Comparison of ENCODE assay signal across 15 cellular contexts in genomic region chr10:117411440-117412428, GRCh38. TPM values are rescaled to one million over a fixed set of nuclear protein-coding genes. Genes with fewer than 3 reads are reported as not detected.
DNase-seq lines count a peak whose midpoint lies in the region; ATAC-seq, FAIRE-seq and TF ChIP-seq lines count a peak whose summit lies in the region.
"Had no signal": no experiment of that assay in that cellular context is flagged by ENCODE, and none has a peak within 500 bp of the region (broad histone marks: within the 10 kb centered on the region; RNA-seq: fewer than 3 reads in every experiment).

No MANE protein-coding gene starts in this region.

- FAIRE-seq in endothelial cell of umbilical vein (lab: Jason Lieb, UNC): no peak

- CTCF ChIA-PET in endothelial cell of umbilical vein (lab: Charles Lee): no interaction called here

- H3K79me2 ChIP-seq in endothelial cell of umbilical vein (ENCODE audit: control insufficient read depth, insufficient read depth, low read length): no peaks in the 10 kb centered on the region

- dilution Hi-C loops in endothelial cell of umbilical vein (cut with MboI; ENCODE audit: extremely low pct_ligation_motif_present, low sequenced_read_pairs): no loop called here

- H3K9me3 ChIP-seq in right atrium auricular region: no peaks in the 10 kb centered on the region
- no peaks in the 10 kb centered on the region for H3K9me3 ChIP-seq in endothelial cell of umbilical vein (replicated peaks; ENCODE audit: control insufficient read depth, insufficient read depth, low read length)
- H3K9me3 ChIP-seq: MG63, prostate gland, uterus had no signal

- POLR2A ChIA-PET in endothelial cell of umbilical vein (lab: Charles Lee): no interaction called here

- intact Hi-C loops in left cardiac atrium (cut with DNase I) (no loop called here), endothelial cell of umbilical vein (cut with micrococcal nuclease) (no loop called here)

- no peak overlapping the region for H2AFZ ChIP-seq in endothelial cell of umbilical vein (ENCODE audit: low read depth, low read length)

- no peak overlapping the region for H3K4me2 ChIP-seq in endothelial cell of umbilical vein (ENCODE audit: insufficient read depth, low read length)

- no peak for TF ChIP-seq POLR2A in endothelial cell of umbilical vein (IDR thresholded peaks at IDR 0.05; ENCODE audit: low read depth, low read length)

- H3K9me1 ChIP-seq in endothelial cell of umbilical vein (replicated peaks; ENCODE audit: control insufficient read depth, extremely low read depth, insufficient read depth, low read length): no peaks in the 10 kb centered on the region

- H3K36me3 ChIP-seq in right atrium auricular region (no peaks in the 10 kb centered on the region), endothelial cell of umbilical vein (ENCODE audit: control insufficient read depth in 2 of 2, extremely low read depth in 1 of 2, insufficient read depth in 2 of 2, low read length in 2 of 2) (no peaks in the 10 kb centered on the region), H7 (replicated peaks; ENCODE audit: control insufficient read depth, insufficient read depth, low read length) (no peaks in the 10 kb centered on the region)
- H3K36me3 ChIP-seq: MG63, prostate gland, uterus had no signal

- DNase-seq in left cardiac atrium: peak; percentile 22
- DNase-seq in right atrium auricular region (ENCODE audit: low spot score): no peak
- peak; percentile 5 for DNase-seq in NCI-H2029 treated with DMSO at 0.1 percent for 48 hours (lab: John Stamatoyannopoulos, UW)
- peak; percentile 10 for DNase-seq in endothelial cell of umbilical vein (ENCODE audit: low read depth, low spot score)
- no peak for DNase-seq in NCI-H526 treated with DMSO at 0.1 percent for 48 hours (lab: John Stamatoyannopoulos, UW)
- DNase-seq in H7: no peak
- no peak for DNase-seq in activated CD4-positive, CD25-positive, alpha-beta regulatory T cell (lab: John Stamatoyannopoulos, UW)
- DNase-seq: activated CD8-positive, alpha-beta T cell treated with anti-CD3 and anti-CD28 coated beads for 36 hours; cerebellar nuclear complex; MG63; NCI-H2227 treated with DMSO at 0.1 percent for 48 hours; uterus had no signal

- TF ChIP-seq CTCF in right atrium auricular region (IDR thresholded peaks at IDR 0.05): no peak
- no peak for TF ChIP-seq CTCF in endothelial cell of umbilical vein (IDR thresholded peaks at IDR 0.05; ENCODE audit: extremely low read depth in 1 of 2, insufficient read depth in 1 of 2, low read depth in 1 of 2, low read length in 2 of 2)

- H3K4me1 ChIP-seq in right atrium auricular region (no peaks in the 10 kb centered on the region), endothelial cell of umbilical vein (ENCODE audit: control insufficient read depth, extremely low read depth, insufficient read depth, low read length) (no peaks in the 10 kb centered on the region)
- H3K4me1 ChIP-seq: prostate gland, uterus had no signal

- no TSS peak for BruUV-seq in endothelial cell of umbilical vein (replicated peaks; lab: Mats Ljungman, UMichigan)

- H3K9ac ChIP-seq in endothelial cell of umbilical vein (replicated peaks; ENCODE audit: extremely low read depth, insufficient read depth, low read length): no peak overlapping the region

- ATAC-seq in left cardiac atrium (no peak), GM21717 (IDR thresholded peaks at IDR 0.05; ENCODE audit: unreplicated experiment) (no peak)
- ATAC-seq: activated CD8-positive, alpha-beta T cell treated with anti-CD3 and anti-CD28 coated beads for 36 hours had no signal

- no peaks in the 10 kb centered on the region for H4K20me1 ChIP-seq in endothelial cell of umbilical vein (replicated peaks; ENCODE audit: control insufficient read depth, extremely low read depth, insufficient read depth, low read length)

- H3K27ac ChIP-seq in right atrium auricular region (no peak overlapping the region), endothelial cell of umbilical vein (ENCODE audit: insufficient read depth, low read depth, low read length) (no peak overlapping the region)
- H3K27ac ChIP-seq: prostate gland, SK-N-MC, uterus had no signal

- H3K27me3 ChIP-seq in right atrium auricular region (no peaks in the 10 kb centered on the region), endothelial cell of umbilical vein (ENCODE audit: control insufficient read depth in 2 of 2, insufficient read depth in 2 of 2, low read length in 2 of 2) (no peaks in the 10 kb centered on the region), H7 (ENCODE audit: control insufficient read depth, insufficient read depth, low read length) (no peaks in the 10 kb centered on the region)
- H3K27me3 ChIP-seq: MG63, uterus had no signal

- H3K4me3 ChIP-seq in right atrium auricular region: no peak overlapping the region
- H3K4me3 ChIP-seq in endothelial cell of umbilical vein (replicated peaks in 1 of 3; ENCODE audit: insufficient read depth in 1 of 3, low read depth in 1 of 3, low read length in 3 of 3): no peak overlapping the region
- H3K4me3 ChIP-seq in H7 (ENCODE audit: insufficient read depth, low read depth, low read length): no peak overlapping the region
- H3K4me3 ChIP-seq: MG63, prostate gland, SK-N-MC, uterus had no signal

TF ChIP-seq in endothelial cell of umbilical vein, 7 proteins besides CTCF, POLR2A, EP300 and RAD21:
- TF ChIP-seq MYC (IDR thresholded peaks at IDR 0.05; ENCODE audit: low read depth, low read length) (no peak), MAX (IDR thresholded peaks at IDR 0.05; ENCODE audit: insufficient read depth, insufficient read length) (no peak)

RNA-seq across cellular contexts. Expression of gene PDZD8, which starts 36.5 kb away (rescaled TPM):
- total RNA-seq in left cardiac atrium (10 to 100 TPM; 22.2 to 28.5 TPM), right atrium auricular region (10 to 100 TPM; 17.7 to 29.4 TPM), endothelial cell of umbilical vein (21.9 and 22.6 TPM in 2 replicates)
- polyA plus RNA-seq in endothelial cell of umbilical vein: 3.8 and 5.9 TPM in 2 replicates
- 9.2 and 9.5 TPM in 2 replicates for polyA plus RNA-seq in endothelial cell of umbilical vein (2011; cell fraction: cytosol; rRNA removed)
- 9.2 and 12.1 TPM in 2 replicates for polyA plus RNA-seq in endothelial cell of umbilical vein (2011; cell fraction: nucleus; rRNA removed)
- polyA plus RNA-seq in endothelial cell of umbilical vein (2012): 18.0 and 24.7 TPM in 2 replicates
- polyA minus RNA-seq in endothelial cell of umbilical vein: 25.5 and 32.3 TPM in 2 replicates
- polyA minus RNA-seq in endothelial cell of umbilical vein (2011; cell fraction: cytosol; rRNA and poly(A)+ RNA removed): 76.1 TPM
- polyA minus RNA-seq in endothelial cell of umbilical vein (2011; cell fraction: nucleus; rRNA and poly(A)+ RNA removed): 21.2 and 26.4 TPM in 2 replicates
- total RNA-seq in H7 (2014; rRNA removed; shearing (Covaris generic)): 15.2 and 21.1 TPM in 2 replicates

Comparison
In these comparisons a context has a peak if more than half of its experiments do, and no peak if none do; other contexts are left out.
1. DNase-seq: peak in left cardiac atrium (single experiment), NCI-H2029 treated with DMSO at 0.1 percent for 48 hours (single experiment) and endothelial cell of umbilical vein (single experiment); none in right atrium auricular region (single experiment), NCI-H526 treated with DMSO at 0.1 percent for 48 hours (single experiment), H7 (single experiment) and activated CD4-positive, CD25-positive, alpha-beta regulatory T cell (0 of 4).